In the genomic region with DNA sequence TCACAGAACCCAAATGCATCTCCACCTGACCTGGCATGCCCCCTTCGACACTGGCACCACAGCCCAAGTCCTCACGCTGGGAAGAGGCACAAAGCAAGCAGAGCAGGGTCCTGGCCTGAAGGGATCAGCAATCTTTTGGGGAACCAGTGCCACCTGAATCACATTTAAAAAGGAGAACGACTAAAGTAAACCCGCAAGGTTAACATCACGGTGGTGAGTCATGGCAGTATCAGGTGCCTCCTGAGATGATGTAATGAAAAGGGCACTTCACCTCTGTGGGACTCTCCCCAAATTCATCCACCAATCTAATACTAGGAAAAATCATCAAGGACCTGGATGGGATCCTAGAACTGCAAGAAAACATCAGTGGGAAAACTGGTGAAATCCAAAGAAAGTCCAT, we compare ENCODE assay signal across 1 cellular context.
A peak's percentile ranks its signal among the peaks of the same experiment; 100 is the strongest.
TF ChIP-seq lines count a peak whose summit lies in the region.

No MANE protein-coding gene starts in this region.

TF ChIP-seq in HepG2, 621 proteins besides CTCF, POLR2A, EP300 and RAD21:
- TF ChIP-seq, protein P1, sequence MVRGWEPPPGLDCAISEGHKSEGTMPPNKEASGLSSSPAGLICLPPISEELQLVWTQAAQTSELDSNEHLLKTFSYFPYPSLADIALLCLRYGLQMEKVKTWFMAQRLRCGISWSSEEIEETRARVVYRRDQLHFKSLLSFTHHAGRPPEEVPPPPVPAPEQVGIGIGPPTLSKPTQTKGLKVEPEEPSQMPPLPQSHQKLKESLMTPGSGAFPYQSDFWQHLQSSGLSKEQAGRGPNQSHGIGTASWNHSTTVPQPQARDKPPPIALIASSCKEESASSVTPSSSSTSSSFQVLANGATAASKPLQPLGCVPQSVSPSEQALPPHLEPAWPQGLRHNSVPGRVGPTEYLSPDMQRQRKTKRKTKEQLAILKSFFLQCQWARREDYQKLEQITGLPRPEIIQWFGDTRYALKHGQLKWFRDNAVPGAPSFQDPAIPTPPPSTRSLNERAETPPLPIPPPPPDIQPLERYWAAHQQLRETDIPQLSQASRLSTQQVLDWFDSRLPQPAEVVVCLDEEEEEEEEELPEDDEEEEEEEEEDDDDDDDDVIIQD (CRISPR knock-in tag; IDR thresholded peaks at IDR 0.05; ENCODE audit: low read depth), result no peak
- TF ChIP-seq ZNF598 (CRISPR knock-in tag; IDR thresholded peaks at IDR 0.05; ENCODE audit: borderline replicate concordance) (no peak), FOSL2 (CRISPR knock-in tag; IDR thresholded peaks at IDR 0.05) (peak; percentile 62), ATF7 (IDR thresholded peaks at IDR 0.05) (0 out of 2 replicates have a peak, but pooled peaks have one; percentile 5), ATF7 (CRISPR knock-in tag; IDR thresholded peaks at IDR 0.05) (no peak)
